ENCODE assay signal across 12 cellular contexts in the genomic region with DNA sequence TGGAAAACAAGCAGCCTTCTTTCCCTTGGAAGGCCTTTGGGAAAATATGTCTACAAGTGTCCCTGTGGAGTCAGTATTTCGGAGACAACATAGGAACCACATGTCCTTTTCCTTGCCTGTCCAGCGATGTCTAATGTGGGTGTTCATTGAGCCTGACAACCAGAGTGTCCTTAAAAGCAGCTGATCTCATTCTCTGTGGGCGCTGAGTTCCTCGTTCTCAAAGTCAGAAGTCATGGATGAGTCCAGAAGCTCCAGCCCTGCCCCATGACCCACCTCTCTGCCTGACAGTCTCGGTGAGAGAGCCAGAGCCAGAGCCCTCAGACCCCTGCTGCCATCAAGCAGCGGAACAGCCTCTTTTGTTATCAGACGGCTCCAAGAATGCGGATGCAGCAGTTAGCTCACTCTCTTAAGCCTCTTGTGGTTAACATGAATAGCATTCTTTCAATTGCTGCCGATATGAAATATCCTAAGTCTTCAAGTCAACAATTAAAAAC.
DNase-seq lines count a peak whose midpoint lies in the region; ATAC-seq, FAIRE-seq and TF ChIP-seq lines count a peak whose summit lies in the region.
"Had no signal": no experiment of that assay in that cellular context is flagged by ENCODE, and none has a peak within 500 bp of the region (broad histone marks: within the 10 kb centered on the region; RNA-seq: fewer than 3 reads in every experiment).

No MANE protein-coding gene starts in this region.

- POLR2A ChIA-PET in A549 (lab: Yijun Ruan, JAX): interaction anchor here (1.1 to 1.9 kb wide), 3 partner anchors 10 to 329 kb away, joined by 5 to 7 read pairs (median 7); a partner anchor contains a TSS

- H3K27me3 Mint-ChIP-seq in activated T-cell treated with anti-CD3 and anti-CD28 coated beads, Interleukin-2, amount 50 U/mL, for 24 hours: no peaks in the 10 kb centered on the region

- TF ChIP-seq POLR2A in A549 (IDR thresholded peaks at IDR 0.05; ENCODE audit: low read length): no peak
- no peak for TF ChIP-seq POLR2A in spleen (IDR thresholded peaks at IDR 0.05)

- DNase-seq in A549 (ENCODE audit: low read depth in 1 of 2, low spot score in 1 of 2): peak; percentile 48 to 93
- DNase-seq in brain microvascular endothelial cell: peak; percentile 97
- peak; percentile 54 for DNase-seq in left kidney (ENCODE audit: low read depth, low spot score)
- DNase-seq in spleen: no peak
- DNase-seq in T-helper 1 cell: no peak
- no peak for DNase-seq in activated T-cell treated with anti-CD3 and anti-CD28 coated beads, Interleukin-2, amount 50 U/mL, for 24 hours
- DNase-seq: DND-41; effector memory CD4-positive, alpha-beta T cell; stimulated activated CD4-positive, alpha-beta T cell treated with anti-CD3 and anti-CD28 coated beads, Interleukin-4, amount 100 ng/mL, for 1 hour; T1000 had no signal

- TF ChIP-seq EP300 in A549 (IDR thresholded peaks at IDR 0.05): peak in 1 of 2 experiments; percentile 69; a peak in 2 of 5 replicates

- no peak overlapping the region for H3K9ac ChIP-seq in HUES64 (ENCODE audit: low read depth, low read length)

- FAIRE-seq in A549 (lab: Jason Lieb, UNC): peak; percentile 98

- H3K36me3 ChIP-seq in HUES64 (ENCODE audit: insufficient read depth, low read length) (no peaks in the 10 kb centered on the region), brain microvascular endothelial cell (replicated peaks) (no peaks in the 10 kb centered on the region), spleen (no peaks in the 10 kb centered on the region)

- H3K27ac ChIP-seq in A549 (peak overlapping the region; percentile 75 to 94), HUES64 (ENCODE audit: low read depth, low read length) (peak overlapping the region; percentile 8; the same call in 1 of the 2 replicates), brain microvascular endothelial cell (peak overlapping the region; percentile 88), spleen (no peak overlapping the region)

- TF ChIP-seq CTCF in A549 (IDR thresholded peaks at IDR 0.05) (no peak; the same call in 2 of the 3 replicates), brain microvascular endothelial cell (IDR thresholded peaks at IDR 0.05; ENCODE audit: low read depth, low read length, missing control alignments) (peak; percentile 31), spleen (IDR thresholded peaks at IDR 0.05 in 8 of 11, conservative IDR thresholded peaks at IDR 0.05 in 3 of 11) (no peak)

- H3K4me1 Mint-ChIP-seq in activated T-cell treated with anti-CD3 and anti-CD28 coated beads, Interleukin-2, amount 50 U/mL, for 24 hours (ENCODE audit: low read depth): no peaks in the 10 kb centered on the region

- no peaks in the 10 kb centered on the region for H3K9me3 ChIP-seq in A549
- H3K9me3 ChIP-seq in HUES64 (ENCODE audit: insufficient read depth, low read depth, low read length): no peaks in the 10 kb centered on the region
- peaks cover 0 to 9% (median 2%) of the 10 kb centered on the region in 8 donors for H3K9me3 ChIP-seq in spleen

- H3K9me3 Mint-ChIP-seq in activated T-cell treated with anti-CD3 and anti-CD28 coated beads, Interleukin-2, amount 50 U/mL, for 24 hours: peaks cover 7% of the 10 kb centered on the region

- no peaks in the 10 kb centered on the region for H3K36me3 Mint-ChIP-seq in activated T-cell treated with anti-CD3 and anti-CD28 coated beads, Interleukin-2, amount 50 U/mL, for 24 hours (ENCODE audit: low read depth)

- H3K4me1 ChIP-seq in A549 (peaks cover 20% of the 10 kb centered on the region), HUES64 (ENCODE audit: insufficient read depth, low read length) (peaks cover 8% of the 10 kb centered on the region), spleen (no peaks in the 10 kb centered on the region)

- H3K4me3 ChIP-seq in A549 (no peak overlapping the region), HUES64 (ENCODE audit: low read length) (no peak overlapping the region), brain microvascular endothelial cell (ENCODE audit: low read depth, low read length) (no peak overlapping the region), spleen (no peak overlapping the region)

- TF ChIP-seq RAD21 in A549 (conservative IDR thresholded peaks at IDR 0.05 in 1 of 2, IDR thresholded peaks at IDR 0.05 in 1 of 2): peak; percentile 57 to 62

- H3K27ac Mint-ChIP-seq in activated T-cell treated with anti-CD3 and anti-CD28 coated beads, Interleukin-2, amount 50 U/mL, for 24 hours: no peak overlapping the region

- H3K27me3 ChIP-seq in HUES64 (ENCODE audit: insufficient read depth, low read length): no peaks in the 10 kb centered on the region
- no peaks in the 10 kb centered on the region for H3K27me3 ChIP-seq in brain microvascular endothelial cell (replicated peaks)
- no peaks in the 10 kb centered on the region for H3K27me3 ChIP-seq in spleen (replicated peaks in 1 of 7)

- intact Hi-C loops in spleen (cut with DNase I; ENCODE audit: low total_unique reads): no loop called here

- ATAC-seq in A549 (peak; percentile 98 to 99), GM21381 (IDR thresholded peaks at IDR 0.05; ENCODE audit: unreplicated experiment) (no peak)

- in situ Hi-C loops in brain microvascular endothelial cell (cut with HindIII; ENCODE audit: low pct_ligation_motif_present, low sequenced_read_pairs): no loop called here

- H3K4me3 Mint-ChIP-seq in activated T-cell treated with anti-CD3 and anti-CD28 coated beads, Interleukin-2, amount 50 U/mL, for 24 hours: no peak overlapping the region

- CTCF ChIA-PET in A549 (lab: Yijun Ruan, JAX): interaction anchor here (0.8 to 0.9 kb wide), 2 partner anchors 8 to 393 kb away, joined by 3 read pairs; no protein-coding TSS in a partner anchor

- peak overlapping the region; percentile 73 for H3K4me2 ChIP-seq in A549

- WGBS in A549 (ENCODE audit: missing lambda C conversion rate): 3% methylated on average over 9 of the region's 9 CpGs
- WGBS in HUES64: 33% methylated on average over 9 of the region's 9 CpGs
- 21 to 31% (median 28%) methylated on average over 8 to 9 of the region's 9 CpGs for WGBS in spleen, 5 donors

TF ChIP-seq in A549, 52 proteins besides CTCF, POLR2A, EP300 and RAD21 (continues in another document):
- TF ChIP-seq RFX5 (IDR thresholded peaks at IDR 0.05) (no peak), FOXS1 (CRISPR knock-in tag; IDR thresholded peaks at IDR 0.05) (0 out of 2 replicates have a peak, but pooled peaks have one; percentile 43), JUNB (IDR thresholded peaks at IDR 0.05) (no peak), TP53 (CRISPR knock-in tag; IDR thresholded peaks at IDR 0.05) (0 out of 2 replicates have a peak, but pooled peaks have one; percentile 38), SMC3 (IDR thresholded peaks at IDR 0.05) (peak; percentile 61), ESRRA (IDR thresholded peaks at IDR 0.05; ENCODE audit: borderline replicate concordance, low read length) (no peak), EHF (CRISPR knock-in tag; IDR thresholded peaks at IDR 0.05) (peak; percentile 62; the same call in 1 of the 2 replicates), NFE2L2 (conservative IDR thresholded peaks at IDR 0.05; ENCODE audit: low read length) (no peak), FOSB (CRISPR knock-in tag; IDR thresholded peaks at IDR 0.05) (peak; percentile 69; the same call in 1 of the 2 replicates), MAFK (IDR thresholded peaks at IDR 0.05; ENCODE audit: partially characterized antibody) (peak; percentile 85), ZNF302 (CRISPR knock-in tag; IDR thresholded peaks at IDR 0.05) (peak; percentile 89)
- TF ChIP-seq, protein P1, sequence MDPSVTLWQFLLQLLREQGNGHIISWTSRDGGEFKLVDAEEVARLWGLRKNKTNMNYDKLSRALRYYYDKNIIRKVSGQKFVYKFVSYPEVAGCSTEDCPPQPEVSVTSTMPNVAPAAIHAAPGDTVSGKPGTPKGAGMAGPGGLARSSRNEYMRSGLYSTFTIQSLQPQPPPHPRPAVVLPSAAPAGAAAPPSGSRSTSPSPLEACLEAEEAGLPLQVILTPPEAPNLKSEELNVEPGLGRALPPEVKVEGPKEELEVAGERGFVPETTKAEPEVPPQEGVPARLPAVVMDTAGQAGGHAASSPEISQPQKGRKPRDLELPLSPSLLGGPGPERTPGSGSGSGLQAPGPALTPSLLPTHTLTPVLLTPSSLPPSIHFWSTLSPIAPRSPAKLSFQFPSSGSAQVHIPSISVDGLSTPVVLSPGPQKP (IDR thresholded peaks at IDR 0.05; ENCODE audit: low read depth, low read length): no peak
- TF ChIP-seq, protein P2, sequence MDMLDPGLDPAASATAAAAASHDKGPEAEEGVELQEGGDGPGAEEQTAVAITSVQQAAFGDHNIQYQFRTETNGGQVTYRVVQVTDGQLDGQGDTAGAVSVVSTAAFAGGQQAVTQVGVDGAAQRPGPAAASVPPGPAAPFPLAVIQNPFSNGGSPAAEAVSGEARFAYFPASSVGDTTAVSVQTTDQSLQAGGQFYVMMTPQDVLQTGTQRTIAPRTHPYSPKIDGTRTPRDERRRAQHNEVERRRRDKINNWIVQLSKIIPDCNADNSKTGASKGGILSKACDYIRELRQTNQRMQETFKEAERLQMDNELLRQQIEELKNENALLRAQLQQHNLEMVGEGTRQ (IDR thresholded peaks at IDR 0.05): no peak
- TF ChIP-seq, protein P3, sequence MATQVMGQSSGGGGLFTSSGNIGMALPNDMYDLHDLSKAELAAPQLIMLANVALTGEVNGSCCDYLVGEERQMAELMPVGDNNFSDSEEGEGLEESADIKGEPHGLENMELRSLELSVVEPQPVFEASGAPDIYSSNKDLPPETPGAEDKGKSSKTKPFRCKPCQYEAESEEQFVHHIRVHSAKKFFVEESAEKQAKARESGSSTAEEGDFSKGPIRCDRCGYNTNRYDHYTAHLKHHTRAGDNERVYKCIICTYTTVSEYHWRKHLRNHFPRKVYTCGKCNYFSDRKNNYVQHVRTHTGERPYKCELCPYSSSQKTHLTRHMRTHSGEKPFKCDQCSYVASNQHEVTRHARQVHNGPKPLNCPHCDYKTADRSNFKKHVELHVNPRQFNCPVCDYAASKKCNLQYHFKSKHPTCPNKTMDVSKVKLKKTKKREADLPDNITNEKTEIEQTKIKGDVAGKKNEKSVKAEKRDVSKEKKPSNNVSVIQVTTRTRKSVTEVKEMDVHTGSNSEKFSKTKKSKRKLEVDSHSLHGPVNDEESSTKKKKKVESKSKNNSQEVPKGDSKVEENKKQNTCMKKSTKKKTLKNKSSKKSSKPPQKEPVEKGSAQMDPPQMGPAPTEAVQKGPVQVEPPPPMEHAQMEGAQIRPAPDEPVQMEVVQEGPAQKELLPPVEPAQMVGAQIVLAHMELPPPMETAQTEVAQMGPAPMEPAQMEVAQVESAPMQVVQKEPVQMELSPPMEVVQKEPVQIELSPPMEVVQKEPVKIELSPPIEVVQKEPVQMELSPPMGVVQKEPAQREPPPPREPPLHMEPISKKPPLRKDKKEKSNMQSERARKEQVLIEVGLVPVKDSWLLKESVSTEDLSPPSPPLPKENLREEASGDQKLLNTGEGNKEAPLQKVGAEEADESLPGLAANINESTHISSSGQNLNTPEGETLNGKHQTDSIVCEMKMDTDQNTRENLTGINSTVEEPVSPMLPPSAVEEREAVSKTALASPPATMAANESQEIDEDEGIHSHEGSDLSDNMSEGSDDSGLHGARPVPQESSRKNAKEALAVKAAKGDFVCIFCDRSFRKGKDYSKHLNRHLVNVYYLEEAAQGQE (IDR thresholded peaks at IDR 0.05): no peak

Comparison
In these comparisons a context has a peak if more than half of its experiments do, and no peak if none do; other contexts are left out.
1. DNase-seq: peak in A549 (2 of 2), brain microvascular endothelial cell (single experiment) and left kidney (single experiment); none in spleen (single experiment), T-helper 1 cell (0 of 5) and activated T-cell treated with anti-CD3 and anti-CD28 coated beads, Interleukin-2, amount 50 U/mL, for 24 hours (single experiment).
2. H3K27ac ChIP-seq: peak in A549 (2 of 2), HUES64 (single experiment) and brain microvascular endothelial cell (single experiment); none in spleen (0 of 8).